In genomic region chr4:3709846-3710441, GRCh38 we compare ENCODE assay signal across 1 cellular context.
TF ChIP-seq lines count a peak whose summit lies in the region.

No MANE protein-coding gene starts in this region.

TF ChIP-seq in H1, 55 proteins besides CTCF, POLR2A, EP300 and RAD21 (continued from another document):
- no peak for TF ChIP-seq RNF2 (IDR thresholded peaks at IDR 0.05; ENCODE audit: borderline replicate concordance, low read depth, low read length, missing control alignments, poor library complexity, severe bottlenecking)
- no peak for TF ChIP-seq JUN (IDR thresholded peaks at IDR 0.05; ENCODE audit: low read depth, low read length)
- TF ChIP-seq TAF7 (optimal IDR thresholded peaks at IDR 0.05; ENCODE audit: borderline replicate concordance, low read depth, low read length) = no peak
- TF ChIP-seq SRF (IDR thresholded peaks at IDR 0.05; ENCODE audit: low read depth, low read length) = no peak
- TF ChIP-seq PHF8 (conservative IDR thresholded peaks at IDR 0.05; ENCODE audit: low read depth, low read length) = no peak
- TF ChIP-seq SP1 (IDR thresholded peaks at IDR 0.05; ENCODE audit: low read depth, low read length) = no peak
- TF ChIP-seq SP4 (IDR thresholded peaks at IDR 0.05; ENCODE audit: low read length) = no peak
TF ChIP-seq in H1: peak in this region for 0.
